19 cellular contexts compared by ENCODE assay signal in the genomic region with DNA sequence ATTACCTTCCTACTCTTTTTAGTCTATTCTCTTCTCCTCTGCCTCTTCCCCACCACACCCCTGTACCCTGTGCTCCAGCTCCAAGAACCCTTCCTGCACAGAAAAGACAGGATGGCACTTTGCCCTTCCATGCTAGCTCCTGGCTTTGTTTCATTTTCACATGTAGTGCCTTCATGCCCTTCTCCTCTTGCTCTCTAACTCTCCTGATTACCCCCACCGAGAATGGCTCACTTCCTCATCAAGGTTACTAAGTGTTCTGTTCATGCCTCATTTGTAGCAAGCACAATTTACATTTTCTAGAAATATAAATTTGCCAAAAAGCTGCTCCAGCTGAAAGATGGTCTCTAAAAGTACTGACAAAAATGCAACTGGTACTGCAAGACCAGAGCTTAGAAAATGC.
A peak's percentile ranks its signal among the peaks of the same experiment; 100 is the strongest.
DNase-seq lines count a peak whose midpoint lies in the region; ATAC-seq and TF ChIP-seq lines count a peak whose summit lies in the region.
"Had no signal": no experiment of that assay in that cellular context is flagged by ENCODE, and none has a peak within 500 bp of the region (broad histone marks: within the 10 kb centered on the region; RNA-seq: fewer than 3 reads in every experiment).

No MANE protein-coding gene starts in this region.

- peak; percentile 28 for DNase-seq in kidney tubule cell (ENCODE audit: low spot score)
- DNase-seq in NCI-H1105 (lab: John Stamatoyannopoulos, UW) = no peak
- no peak for DNase-seq in SK-N-DZ (ENCODE audit: low spot score)
- no peak for DNase-seq in lower leg skin (ENCODE audit: low spot score in 2 of 2)
- DNase-seq: activated CD4-positive, alpha-beta T cell treated with anti-CD3 and anti-CD28 coated beads for 4 hours; activated T-cell treated with anti-CD3 and anti-CD28 coated beads, Interleukin-2, amount 50 U/mL, for 24 hours; amniotic stem cell; colonic mucosa; Karpas-422; left lung had no signal

- no peak for TF ChIP-seq POLR2A in lower leg skin (IDR thresholded peaks at IDR 0.05)

- WGBS in lower leg skin, 2 donors = 38 to 40% methylated on average over 1 of the region's 1 CpG

- no peak overlapping the region for H3K4me3 ChIP-seq in lower leg skin (ENCODE audit: low read depth, poor library complexity, severe bottlenecking)
- H3K4me3 ChIP-seq: BLaER1, colonic mucosa, esophagus muscularis mucosa, hepatocyte, left lung had no signal

- intact Hi-C loops in lower leg skin (cut with DNase I; ENCODE audit: low total_unique reads) = no loop called here

- no peak for TF ChIP-seq CTCF in lower leg skin (IDR thresholded peaks at IDR 0.05)

- ATAC-seq in GM18517 (IDR thresholded peaks at IDR 0.05; ENCODE audit: unreplicated experiment) (peak; percentile 49), GM21526 (IDR thresholded peaks at IDR 0.05; ENCODE audit: low FRiP score, unreplicated experiment) (peak; percentile 96), HG03342 (IDR thresholded peaks at IDR 0.05; ENCODE audit: unreplicated experiment) (peak; percentile 85), HG02885 (IDR thresholded peaks at IDR 0.05; ENCODE audit: poor library complexity, unreplicated experiment) (no peak)
- ATAC-seq: left lung; natural killer cell treated with Interleukin-12 subunit alpha and Interleukin-12 subunit beta and Interleukin-15 and Interleukin-18, amount 100 ng/mL, for 72 hours; sciatic nerve had no signal
